1 cellular context compared by ENCODE assay signal in the genomic region with DNA sequence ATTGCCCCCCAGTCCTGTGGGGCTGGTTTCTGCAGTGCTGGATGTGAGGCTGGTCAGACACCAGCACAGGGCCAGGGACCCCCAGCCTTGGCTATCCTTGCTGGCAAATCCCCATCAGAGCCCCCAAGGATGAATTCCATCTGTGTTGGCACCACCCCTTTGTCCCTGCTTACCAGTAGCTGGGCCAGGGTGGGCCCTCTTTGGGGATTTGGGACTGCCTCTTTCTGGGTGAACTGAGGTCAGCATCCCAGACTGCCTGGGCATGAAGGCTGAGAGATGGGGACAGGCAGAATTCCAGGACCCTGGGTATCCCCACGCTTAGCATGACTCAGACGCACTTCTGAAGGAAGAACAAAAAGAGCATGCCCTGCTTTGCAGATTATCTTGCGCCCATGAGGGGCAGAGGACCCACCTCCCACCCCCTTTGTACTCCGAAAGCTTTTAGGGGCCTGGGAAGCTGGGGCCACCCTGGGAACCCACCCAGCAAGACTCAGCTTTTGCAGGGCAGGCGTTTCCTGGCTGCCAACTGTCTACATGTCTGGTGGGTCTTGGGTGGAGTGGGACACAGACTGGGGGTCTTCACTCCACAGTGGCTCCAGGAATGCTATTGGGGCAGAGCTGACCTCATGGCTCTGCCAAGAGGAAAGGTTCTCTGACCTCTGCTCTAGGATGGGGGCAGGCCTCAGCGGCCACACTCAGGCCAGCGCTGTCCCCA.
TF ChIP-seq lines count a peak whose summit lies in the region.

No MANE protein-coding gene starts in this region.

TF ChIP-seq in HepG2, 621 proteins besides CTCF, POLR2A, EP300 and RAD21 (continued from another document):
- TF ChIP-seq, protein P1, sequence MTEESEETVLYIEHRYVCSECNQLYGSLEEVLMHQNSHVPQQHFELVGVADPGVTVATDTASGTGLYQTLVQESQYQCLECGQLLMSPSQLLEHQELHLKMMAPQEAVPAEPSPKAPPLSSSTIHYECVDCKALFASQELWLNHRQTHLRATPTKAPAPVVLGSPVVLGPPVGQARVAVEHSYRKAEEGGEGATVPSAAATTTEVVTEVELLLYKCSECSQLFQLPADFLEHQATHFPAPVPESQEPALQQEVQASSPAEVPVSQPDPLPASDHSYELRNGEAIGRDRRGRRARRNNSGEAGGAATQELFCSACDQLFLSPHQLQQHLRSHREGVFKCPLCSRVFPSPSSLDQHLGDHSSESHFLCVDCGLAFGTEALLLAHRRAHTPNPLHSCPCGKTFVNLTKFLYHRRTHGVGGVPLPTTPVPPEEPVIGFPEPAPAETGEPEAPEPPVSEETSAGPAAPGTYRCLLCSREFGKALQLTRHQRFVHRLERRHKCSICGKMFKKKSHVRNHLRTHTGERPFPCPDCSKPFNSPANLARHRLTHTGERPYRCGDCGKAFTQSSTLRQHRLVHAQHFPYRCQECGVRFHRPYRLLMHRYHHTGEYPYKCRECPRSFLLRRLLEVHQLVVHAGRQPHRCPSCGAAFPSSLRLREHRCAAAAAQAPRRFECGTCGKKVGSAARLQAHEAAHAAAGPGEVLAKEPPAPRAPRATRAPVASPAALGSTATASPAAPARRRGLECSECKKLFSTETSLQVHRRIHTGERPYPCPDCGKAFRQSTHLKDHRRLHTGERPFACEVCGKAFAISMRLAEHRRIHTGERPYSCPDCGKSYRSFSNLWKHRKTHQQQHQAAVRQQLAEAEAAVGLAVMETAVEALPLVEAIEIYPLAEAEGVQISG (CRISPR knock-in tag; IDR thresholded peaks at IDR 0.05), result no peak
- TF ChIP-seq, protein P2, sequence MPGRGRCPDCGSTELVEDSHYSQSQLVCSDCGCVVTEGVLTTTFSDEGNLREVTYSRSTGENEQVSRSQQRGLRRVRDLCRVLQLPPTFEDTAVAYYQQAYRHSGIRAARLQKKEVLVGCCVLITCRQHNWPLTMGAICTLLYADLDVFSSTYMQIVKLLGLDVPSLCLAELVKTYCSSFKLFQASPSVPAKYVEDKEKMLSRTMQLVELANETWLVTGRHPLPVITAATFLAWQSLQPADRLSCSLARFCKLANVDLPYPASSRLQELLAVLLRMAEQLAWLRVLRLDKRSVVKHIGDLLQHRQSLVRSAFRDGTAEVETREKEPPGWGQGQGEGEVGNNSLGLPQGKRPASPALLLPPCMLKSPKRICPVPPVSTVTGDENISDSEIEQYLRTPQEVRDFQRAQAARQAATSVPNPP (CRISPR knock-in tag; IDR thresholded peaks at IDR 0.05), result no peak
- TF ChIP-seq HDAC6 (IDR thresholded peaks at IDR 0.05; ENCODE audit: low read depth, low read length) (no peak), BRCA1 (CRISPR knock-in tag; IDR thresholded peaks at IDR 0.05) (no peak), DPF2 (CRISPR knock-in tag; IDR thresholded peaks at IDR 0.05; ENCODE audit: borderline replicate concordance, low read depth) (no peak), ZNF547 (CRISPR knock-in tag; IDR thresholded peaks at IDR 0.05) (no peak), ZFP41 (CRISPR knock-in tag; IDR thresholded peaks at IDR 0.05; ENCODE audit: borderline replicate concordance) (no peak), CAMTA2 (CRISPR knock-in tag; IDR thresholded peaks at IDR 0.05; ENCODE audit: borderline replicate concordance) (no peak)
- TF ChIP-seq, protein P3, sequence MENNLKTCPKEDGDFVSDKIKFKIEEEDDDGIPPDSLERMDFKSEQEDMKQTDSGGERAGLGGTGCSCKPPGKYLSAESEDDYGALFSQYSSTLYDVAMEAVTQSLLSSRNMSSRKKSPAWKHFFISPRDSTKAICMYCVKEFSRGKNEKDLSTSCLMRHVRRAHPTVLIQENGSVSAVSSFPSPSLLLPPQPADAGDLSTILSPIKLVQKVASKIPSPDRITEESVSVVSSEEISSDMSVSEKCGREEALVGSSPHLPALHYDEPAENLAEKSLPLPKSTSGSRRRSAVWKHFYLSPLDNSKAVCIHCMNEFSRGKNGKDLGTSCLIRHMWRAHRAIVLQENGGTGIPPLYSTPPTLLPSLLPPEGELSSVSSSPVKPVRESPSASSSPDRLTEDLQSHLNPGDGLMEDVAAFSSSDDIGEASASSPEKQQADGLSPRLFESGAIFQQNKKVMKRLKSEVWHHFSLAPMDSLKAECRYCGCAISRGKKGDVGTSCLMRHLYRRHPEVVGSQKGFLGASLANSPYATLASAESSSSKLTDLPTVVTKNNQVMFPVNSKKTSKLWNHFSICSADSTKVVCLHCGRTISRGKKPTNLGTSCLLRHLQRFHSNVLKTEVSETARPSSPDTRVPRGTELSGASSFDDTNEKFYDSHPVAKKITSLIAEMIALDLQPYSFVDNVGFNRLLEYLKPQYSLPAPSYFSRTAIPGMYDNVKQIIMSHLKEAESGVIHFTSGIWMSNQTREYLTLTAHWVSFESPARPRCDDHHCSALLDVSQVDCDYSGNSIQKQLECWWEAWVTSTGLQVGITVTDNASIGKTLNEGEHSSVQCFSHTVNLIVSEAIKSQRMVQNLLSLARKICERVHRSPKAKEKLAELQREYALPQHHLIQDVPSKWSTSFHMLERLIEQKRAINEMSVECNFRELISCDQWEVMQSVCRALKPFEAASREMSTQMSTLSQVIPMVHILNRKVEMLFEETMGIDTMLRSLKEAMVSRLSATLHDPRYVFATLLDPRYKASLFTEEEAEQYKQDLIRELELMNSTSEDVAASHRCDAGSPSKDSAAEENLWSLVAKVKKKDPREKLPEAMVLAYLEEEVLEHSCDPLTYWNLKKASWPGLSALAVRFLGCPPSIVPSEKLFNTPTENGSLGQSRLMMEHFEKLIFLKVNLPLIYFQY (CRISPR knock-in tag; IDR thresholded peaks at IDR 0.05; ENCODE audit: borderline replicate concordance), result no peak
